ENCODE assay signal across 9 cellular contexts in the genomic region with DNA sequence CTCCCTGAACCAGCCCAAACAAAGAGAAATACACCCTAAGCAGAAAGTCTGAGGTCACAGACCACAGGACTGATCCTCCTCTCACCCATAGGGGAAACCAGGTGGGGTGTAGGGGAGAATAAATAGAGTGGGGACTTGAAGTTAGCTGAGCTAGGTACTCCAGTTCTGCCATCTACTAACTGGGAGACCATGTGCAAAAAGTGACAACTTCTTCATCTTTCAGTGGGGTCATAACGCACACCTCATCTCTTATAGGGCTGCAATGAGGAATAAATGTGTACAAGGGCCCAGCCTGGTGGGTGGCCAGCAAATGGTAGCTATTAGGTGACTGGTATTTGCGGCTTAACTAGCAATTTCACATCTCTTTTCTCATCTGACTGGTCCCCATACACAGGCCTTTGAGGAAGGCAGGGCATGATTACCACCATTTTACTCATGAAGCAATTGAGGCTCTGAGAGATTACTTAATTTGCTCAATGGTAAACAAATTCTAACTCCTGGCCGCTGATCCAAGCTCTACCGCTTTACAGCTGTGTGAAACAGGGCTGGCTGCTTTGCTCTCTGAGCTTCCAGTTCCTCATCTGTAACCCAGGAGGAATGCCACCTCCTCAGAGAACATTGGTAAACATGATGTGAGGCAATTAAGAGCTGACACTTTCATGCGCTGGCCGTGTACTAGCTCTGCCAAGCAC. TPM values are rescaled to one million over a fixed set of nuclear protein-coding genes. Genes with fewer than 3 reads are reported as not detected.
DNase-seq lines count a peak whose midpoint lies in the region; ATAC-seq and TF ChIP-seq lines count a peak whose summit lies in the region.
"Had no signal": no experiment of that assay in that cellular context is flagged by ENCODE, and none has a peak within 500 bp of the region (broad histone marks: within the 10 kb centered on the region; RNA-seq: fewer than 3 reads in every experiment).

No MANE protein-coding gene starts in this region.

- H3K4me3 Mint-ChIP-seq in T-helper 1 cell treated with Interleukin-12 subunit alpha and Interleukin-12 subunit beta and Interleukin-4 antibody, amounts not matched to agents 30 μg/mL and 1 μg/mL, for 36 hours: peak overlapping the region; percentile 71

- peaks cover 28% of the 10 kb centered on the region for H3K36me3 Mint-ChIP-seq in T-helper 1 cell treated with Interleukin-12 subunit alpha and Interleukin-12 subunit beta and Interleukin-4 antibody, amounts not matched to agents 30 μg/mL and 1 μg/mL, for 36 hours (ENCODE audit: low read depth)

- CTCF ChIA-PET in HEK293T (lab: Yijun Ruan, JAX): no interaction called here

- intact Hi-C loops in left ventricle myocardium superior (cut with micrococcal nuclease): no loop called here

- TF ChIP-seq CTCF in C4-2B (conservative IDR thresholded peaks at IDR 0.05) (no peak), GM20000 (IDR thresholded peaks at IDR 0.05; ENCODE audit: extremely low read depth, missing control alignments) (no peak)

- H3K27ac ChIP-seq in C4-2B (peak overlapping the region; percentile 63), temporal lobe (ENCODE audit: low read depth, low read length) (peak overlapping the region; percentile 9)

- H3K9me3 Mint-ChIP-seq in T-helper 1 cell treated with Interleukin-12 subunit alpha and Interleukin-12 subunit beta and Interleukin-4 antibody, amounts not matched to agents 30 μg/mL and 1 μg/mL, for 36 hours: no peaks in the 10 kb centered on the region

- ATAC-seq in left ventricle myocardium superior (peak; percentile 39), HG02884 (IDR thresholded peaks at IDR 0.05; ENCODE audit: unreplicated experiment) (no peak)

- no peaks in the 10 kb centered on the region for H3K27me3 Mint-ChIP-seq in T-helper 1 cell treated with Interleukin-12 subunit alpha and Interleukin-12 subunit beta and Interleukin-4 antibody, amounts not matched to agents 30 μg/mL and 1 μg/mL, for 36 hours (ENCODE audit: low read depth)

- H3K4me1 Mint-ChIP-seq in T-helper 1 cell treated with Interleukin-12 subunit alpha and Interleukin-12 subunit beta and Interleukin-4 antibody, amounts not matched to agents 30 μg/mL and 1 μg/mL, for 36 hours (ENCODE audit: low read depth): peaks cover 85% of the 10 kb centered on the region

- peak; percentile 55 for DNase-seq in GM20000 (ENCODE audit: low spot score)
- no peak for DNase-seq in left ventricle myocardium superior
- DNase-seq in NCI-H2081 treated with DMSO at 0.1 percent for 48 hours (lab: John Stamatoyannopoulos, UW): no peak
- DNase-seq in HEK293T (ENCODE audit: extremely low spot score): no peak

- H3K27ac Mint-ChIP-seq in T-helper 1 cell treated with Interleukin-12 subunit alpha and Interleukin-12 subunit beta and Interleukin-4 antibody, amounts not matched to agents 30 μg/mL and 1 μg/mL, for 36 hours: peak overlapping the region; percentile 66

- POLR2A ChIA-PET in HEK293T (lab: Yijun Ruan, JAX): interaction anchor here (1.1 kb wide), 1 partner anchor 22 kb away, joined by 3 read pairs; no protein-coding TSS in a partner anchor

TF ChIP-seq in HEK293T, 16 proteins besides CTCF, POLR2A, EP300 and RAD21:
- TF ChIP-seq ELF4 (IDR thresholded peaks at IDR 0.05) (no peak), FOXM1 (IDR thresholded peaks at IDR 0.05; ENCODE audit: borderline replicate concordance) (no peak), L3MBTL2 (conservative IDR thresholded peaks at IDR 0.05) (no peak), FOXK2 (IDR thresholded peaks at IDR 0.05) (no peak)

RNA-seq across cellular contexts. Expression of a gene that starts 16.6 kb away (rescaled TPM):
- 6.2 TPM for total RNA-seq in left ventricle myocardium superior
- total RNA-seq in temporal lobe: 9.3 TPM

RNA-seq across cellular contexts. Expression of a gene that starts 20.8 kb away (rescaled TPM):
- total RNA-seq in left ventricle myocardium superior (7.6 TPM), temporal lobe (1.5 TPM)

RNA-seq across cellular contexts. Expression of a gene that starts 43.5 kb away (rescaled TPM):
- total RNA-seq in left ventricle myocardium superior (not detected), temporal lobe (0.25 TPM)
- total RNA-seq: H1 had no signal

RNA-seq across cellular contexts. Expression of a gene that starts 46.6 kb away (rescaled TPM):
- total RNA-seq in left ventricle myocardium superior (104 TPM), temporal lobe (18.2 TPM)

RNA-seq across cellular contexts. Expression of a gene that starts 46.7 kb away (rescaled TPM):
- 0.37 TPM for total RNA-seq in left ventricle myocardium superior
- total RNA-seq in temporal lobe: 3.4 TPM
